In genomic region chr12:108728820-108729611, GRCh38 we compare ENCODE assay signal across 9 cellular contexts. TPM values are rescaled to one million over a fixed set of nuclear protein-coding genes. Genes with fewer than 3 reads are reported as not detected.
DNase-seq lines count a peak whose midpoint lies in the region; ATAC-seq, FAIRE-seq and TF ChIP-seq lines count a peak whose summit lies in the region.
"Had no signal": no experiment of that assay in that cellular context is flagged by ENCODE, and none has a peak within 500 bp of the region (broad histone marks: within the 10 kb centered on the region; RNA-seq: fewer than 3 reads in every experiment).

No MANE protein-coding gene starts in this region.

- H3K36me3 ChIP-seq in K562 (ENCODE audit: control insufficient read depth, insufficient read depth, low read length) = peaks cover 27% of the 10 kb centered on the region
- no peaks in the 10 kb centered on the region for H3K36me3 ChIP-seq in HepG2 (replicated peaks in 1 of 2; ENCODE audit: control insufficient read depth in 1 of 2, insufficient read depth in 2 of 2, low read length in 2 of 2)
- H3K36me3 ChIP-seq in transverse colon = no peaks in the 10 kb centered on the region
- no peaks in the 10 kb centered on the region for H3K36me3 ChIP-seq in CD8-positive, alpha-beta T cell (ENCODE audit: insufficient read depth, low read length)

- in situ Hi-C loops in K562 (cut with MboI) = no loop called here
- in situ Hi-C loops in HepG2 (cut with HindIII; ENCODE audit: extremely low pct_ligation_motif_present, low pct_unique_long_range_greater_than_20kb) = loop anchor here (5.0 kb wide), 1 partner anchor 62 kb away; no protein-coding TSS in a partner anchor
- in situ Hi-C loops in transverse colon (cut with MboI; ENCODE audit: low pct_ligation_motif_present in 1 of 4, low pct_unique_long_range_greater_than_20kb in 1 of 4, low sequenced_read_pairs in 3 of 4) = no loop called here

- no peak for TF ChIP-seq RAD21 in K562 (CRISPR knock-in tag; conservative IDR thresholded peaks at IDR 0.05 in 1 of 2, IDR thresholded peaks at IDR 0.05 in 1 of 2)
- TF ChIP-seq RAD21 in HepG2 (CRISPR knock-in tag; IDR thresholded peaks at IDR 0.05) = no peak

- H2AFZ ChIP-seq in K562 (ENCODE audit: low read depth, low read length) = no peak overlapping the region
- H2AFZ ChIP-seq in HepG2 (ENCODE audit: low read length) = no peak overlapping the region

- peaks cover 5% of the 10 kb centered on the region for H3K27me3 Mint-ChIP-seq in activated CD8-positive, alpha-beta memory T cell treated with anti-CD3 and anti-CD28 coated beads, Interleukin-2, amount 10 ng/mL, durations not matched to agents 7 days and 5 days
- H3K27me3 Mint-ChIP-seq in CD8-positive, alpha-beta T cell (ENCODE audit: low read depth) = no peaks in the 10 kb centered on the region

- no peaks in the 10 kb centered on the region for H3K9me3 ChIP-seq in K562 (replicated peaks; ENCODE audit: control insufficient read depth, insufficient read depth, low read depth, low read length)
- H3K9me3 ChIP-seq in HepG2 (ENCODE audit: low read length) = no peaks in the 10 kb centered on the region
- H3K9me3 ChIP-seq in transverse colon = no peaks in the 10 kb centered on the region
- H3K9me3 ChIP-seq in CD8-positive, alpha-beta T cell (ENCODE audit: low read length) = no peaks in the 10 kb centered on the region

- peaks cover 11% of the 10 kb centered on the region for H3K36me3 Mint-ChIP-seq in activated CD8-positive, alpha-beta memory T cell treated with anti-CD3 and anti-CD28 coated beads, Interleukin-2, amount 10 ng/mL, durations not matched to agents 7 days and 5 days
- H3K36me3 Mint-ChIP-seq in CD8-positive, alpha-beta T cell = no peaks in the 10 kb centered on the region

- intact Hi-C loops in K562 (cut with micrococcal nuclease) = loop anchor here (2.0 kb wide), 2 partner anchors 28 to 38 kb away; no protein-coding TSS in a partner anchor
- intact Hi-C loops in HepG2 (cut with micrococcal nuclease; ENCODE audit: unreplicated experiment) = no loop called here
- intact Hi-C loops in transverse colon (cut with DNase I; ENCODE audit: low total_unique reads) = loop anchor here (2.0 kb wide), 1 partner anchor 324 kb away; the partner anchor contains the start of gene USP30
- intact Hi-C loops in CD8-positive, alpha-beta T cell (cut with DNase I, micrococcal nuclease) = no loop called here

- WGBS in K562 (ENCODE audit: insufficient coverage, low coverage, missing lambda C conversion rate) = under 1% methylated on average over 9 of the region's 9 CpGs
- WGBS in HepG2 (ENCODE audit: low lambda C conversion rate) = 31% methylated on average over 9 of the region's 9 CpGs
- 52 to 55% methylated on average over 9 of the region's 9 CpGs for WGBS in transverse colon (ENCODE audit: low coverage in 1 of 2), 2 donors

- H3K4me1 ChIP-seq in K562 (replicated peaks in 1 of 2; ENCODE audit: control insufficient read depth in 2 of 2, insufficient read depth in 2 of 2, low read length in 2 of 2) (peaks cover 23 to 45% of the 10 kb centered on the region in 2 experiments), HepG2 (ENCODE audit: insufficient read depth, low read length) (peaks cover 67% of the 10 kb centered on the region), transverse colon (peaks cover 14 to 80% (median 51%) of the 10 kb centered on the region in 4 donors)
- peaks cover 7% of the 10 kb centered on the region for H3K4me1 ChIP-seq in CD8-positive, alpha-beta T cell (ENCODE audit: insufficient read depth, low read length)

- TF ChIP-seq CTCF in K562 (IDR thresholded peaks at IDR 0.05 in 2 of 3, conservative IDR thresholded peaks at IDR 0.05 in 1 of 3; ENCODE audit: insufficient read depth in 2 of 3, low read depth in 1 of 3, low read length in 3 of 3) = no peak
- TF ChIP-seq CTCF in HepG2 (CRISPR knock-in tag; IDR thresholded peaks at IDR 0.05) = no peak
- no peak for TF ChIP-seq CTCF in transverse colon (IDR thresholded peaks at IDR 0.05)
- TF ChIP-seq CTCF in CD8-positive, alpha-beta T cell (IDR thresholded peaks at IDR 0.05) = no peak

- H3K9me1 ChIP-seq in K562 (ENCODE audit: control insufficient read depth, insufficient read depth, low read length) = no peaks in the 10 kb centered on the region

- POLR2A ChIA-PET in K562 (lab: Yijun Ruan, JAX) (interaction anchor here (0.8 to 1.6 kb wide), 4 partner anchors 9 to 26 kb away, joined by 3 to 6 read pairs (median 4); no protein-coding TSS in a partner anchor), HepG2 (lab: Yijun Ruan, JAX) (no interaction called here)
- POLR2A ChIA-PET in CD8-positive, alpha-beta T cell (lab: Charles Lee) = no interaction called here

- ATAC-seq in activated CD8-positive, alpha-beta memory T cell treated with anti-CD3 and anti-CD28 coated beads, Interleukin-2, amount 10 ng/mL, durations not matched to agents 7 days and 5 days = no peak
- ATAC-seq in K562 = no peak
- no peak for ATAC-seq in HepG2
- no peak for ATAC-seq in CD8-positive, alpha-beta T cell

- TF ChIP-seq EP300 in K562 (IDR thresholded peaks at IDR 0.05; ENCODE audit: low read length) = no peak
- TF ChIP-seq EP300 in HepG2 (IDR thresholded peaks at IDR 0.05; ENCODE audit: low read depth in 2 of 2, low read length in 2 of 2) = no peak
- no peak for TF ChIP-seq EP300 in HepG2 (CRISPR knock-in tag; IDR thresholded peaks at IDR 0.05; ENCODE audit: borderline replicate concordance)
- no peak for TF ChIP-seq EP300 in transverse colon (IDR thresholded peaks at IDR 0.05; ENCODE audit: low read depth)

- TF ChIP-seq POLR2A in K562 (conservative IDR thresholded peaks at IDR 0.05) (no peak), HepG2 (IDR thresholded peaks at IDR 0.05; ENCODE audit: insufficient read depth in 1 of 2, low read depth in 2 of 2, low read length in 2 of 2) (0 out of 4 replicates have a peak, but pooled peaks of 1 of the 2 experiments have one; percentile 18), transverse colon (IDR thresholded peaks at IDR 0.05) (no peak)

- H3K4me2 ChIP-seq in K562 (ENCODE audit: insufficient read depth, low read length) (peak overlapping the region; percentile 93), HepG2 (ENCODE audit: low read depth, low read length) (peak overlapping the region; percentile 89)

- H4K20me1 ChIP-seq in K562 (replicated peaks; ENCODE audit: control insufficient read depth, insufficient read depth, low read length) = peaks cover 33% of the 10 kb centered on the region
- peaks cover 41% of the 10 kb centered on the region for H4K20me1 ChIP-seq in HepG2 (ENCODE audit: insufficient read depth, low read length)

- peak overlapping the region; percentile 81 for H3K4me3 Mint-ChIP-seq in activated CD8-positive, alpha-beta memory T cell treated with anti-CD3 and anti-CD28 coated beads, Interleukin-2, amount 10 ng/mL, durations not matched to agents 7 days and 5 days
- H3K4me3 Mint-ChIP-seq in CD8-positive, alpha-beta T cell = no peak overlapping the region

- DNase-seq in activated CD8-positive, alpha-beta memory T cell treated with anti-CD3 and anti-CD28 coated beads, Interleukin-2, amount 10 ng/mL, durations not matched to agents 7 days and 5 days = no peak
- no peak for DNase-seq in activated CD8-positive, alpha-beta memory T cell treated with anti-CD3 and anti-CD28 coated beads, Interleukin-2, amount 50 U/mL, for 48 hours
- DNase-seq in K562 (ENCODE audit: extremely low read depth in 1 of 4, low spot score in 3 of 4) (no peak), HepG2 (ENCODE audit: low spot score) (no peak), transverse colon (no peak), GM03348 (ENCODE audit: low spot score) (no peak)
- DNase-seq in activated CD8-positive, alpha-beta memory T cell treated with anti-CD3 and anti-CD28 coated beads, Interleukin-2, amount 50 U/mL, for 4 hours = no peak
- no peak for DNase-seq in CD8-positive, alpha-beta T cell

- H3K9ac ChIP-seq in K562 (ENCODE audit: insufficient read depth in 1 of 2, low read depth in 2 of 2, low read length in 2 of 2) (peak overlapping the region in 1 of 2 experiments; percentile 89; a peak in 3 of 4 replicates), HepG2 (ENCODE audit: insufficient read depth, low read depth, low read length) (peak overlapping the region; percentile 94)

- peaks cover 54% of the 10 kb centered on the region for H3K4me1 Mint-ChIP-seq in activated CD8-positive, alpha-beta memory T cell treated with anti-CD3 and anti-CD28 coated beads, Interleukin-2, amount 10 ng/mL, durations not matched to agents 7 days and 5 days
- H3K4me1 Mint-ChIP-seq in CD8-positive, alpha-beta T cell (ENCODE audit: low read depth) = peaks cover 31% of the 10 kb centered on the region

- no peaks in the 10 kb centered on the region for H3K9me3 Mint-ChIP-seq in activated CD8-positive, alpha-beta memory T cell treated with anti-CD3 and anti-CD28 coated beads, Interleukin-2, amount 10 ng/mL, durations not matched to agents 7 days and 5 days (ENCODE audit: low read depth)
- H3K9me3 Mint-ChIP-seq in CD8-positive, alpha-beta T cell = no peaks in the 10 kb centered on the region

- H3K4me3 ChIP-seq in K562 (peak overlapping the region; percentile 89), HepG2 (replicated peaks in 1 of 3; ENCODE audit: insufficient read depth in 1 of 3, low read depth in 2 of 3, low read length in 3 of 3) (peak overlapping the region; percentile 91 to 96 (median 95); a peak in 5 of 6 replicates), transverse colon (peak overlapping the region; percentile 1 to 87 (median 38))
- no peak overlapping the region for H3K4me3 ChIP-seq in CD8-positive, alpha-beta T cell (ENCODE audit: low read depth, low read length)

- H3K79me2 ChIP-seq in K562 (ENCODE audit: control insufficient read depth, insufficient read depth, low read length) = peaks cover 74% of the 10 kb centered on the region
- H3K79me2 ChIP-seq in HepG2 (ENCODE audit: insufficient read depth, low read length) = peaks cover 63% of the 10 kb centered on the region

- CTCF ChIA-PET in activated CD8-positive, alpha-beta memory T cell treated with anti-CD3 and anti-CD28 coated beads, Interleukin-2, amount 10 ng/mL, durations not matched to agents 7 days and 5 days (lab: Charles Lee) = no interaction called here
- CTCF ChIA-PET in K562 (lab: Yijun Ruan, JAX; ENCODE audit: low intra/inter-chr PET ratio) (no interaction called here), HepG2 (lab: Yijun Ruan, JAX; ENCODE audit: low intra/inter-chr PET ratio, low total read pairs) (no interaction called here)
- CTCF ChIA-PET in CD8-positive, alpha-beta T cell (lab: Charles Lee) = interaction anchor here (1.7 kb wide), 1 partner anchor 75 kb away, joined by 3 read pairs; no protein-coding TSS in a partner anchor

- H3K27ac Mint-ChIP-seq in activated CD8-positive, alpha-beta memory T cell treated with anti-CD3 and anti-CD28 coated beads, Interleukin-2, amount 10 ng/mL, durations not matched to agents 7 days and 5 days = no peak overlapping the region
- no peak overlapping the region for H3K27ac Mint-ChIP-seq in CD8-positive, alpha-beta T cell

- H3K27me3 ChIP-seq in K562 (ENCODE audit: control insufficient read depth in 2 of 2, insufficient read depth in 2 of 2, low read length in 2 of 2) = no peaks in the 10 kb centered on the region
- H3K27me3 ChIP-seq in HepG2 (ENCODE audit: control insufficient read depth in 1 of 2, insufficient read depth in 2 of 2, low read length in 2 of 2) = no peaks in the 10 kb centered on the region; a peak in 1 of 5 replicates
- H3K27me3 ChIP-seq in transverse colon = no peaks in the 10 kb centered on the region
- H3K27me3 ChIP-seq in CD8-positive, alpha-beta T cell (ENCODE audit: insufficient read depth, low read length) = no peaks in the 10 kb centered on the region

- FAIRE-seq in K562 (lab: Jason Lieb, UNC) = no peak
- no peak for FAIRE-seq in HepG2 (lab: Jason Lieb, UNC)

- no TSS peak for BruUV-seq in K562 (replicated peaks; lab: Mats Ljungman, UMichigan)
- BruUV-seq in HepG2 (replicated peaks; lab: Mats Ljungman, UMichigan) = no TSS peak

- peak overlapping the region; percentile 93 for H3K27ac ChIP-seq in K562 (ENCODE audit: extremely low read depth, low read depth, low read length)
- peak overlapping the region; percentile 95 for H3K27ac ChIP-seq in HepG2 (ENCODE audit: extremely low read length, insufficient read depth, low read length)
- peak overlapping the region; percentile 98 to 99 (median 98) for H3K27ac ChIP-seq in transverse colon
- H3K27ac ChIP-seq in CD8-positive, alpha-beta T cell (ENCODE audit: low read depth, low read length) = no peak overlapping the region
- H3K27ac ChIP-seq: C4-2B had no signal

RNA-seq across cellular contexts. Expression of gene CORO1C, which starts 2.3 kb away (rescaled TPM):
- 10 to 100 TPM; 54.3 to 63.0 TPM for total RNA-seq in activated CD8-positive, alpha-beta memory T cell treated with anti-CD3 and anti-CD28 coated beads, Interleukin-2, amount 10 ng/mL, durations not matched to agents 7 days and 5 days
- 275 and 365 TPM in 2 replicates for total RNA-seq in K562 (2011; cell fraction: chromatin; rRNA removed; ENCODE audit: low replicate concordance)
- 109 and 134 TPM in 2 replicates for total RNA-seq in K562 (2011; cell fraction: nucleolus; rRNA removed)
- total RNA-seq in K562 (2011; cell fraction: nucleoplasm; rRNA removed) = 215 and 268 TPM in 2 replicates
- total RNA-seq in K562 (2014; rRNA removed) (118 and 123 TPM in 2 replicates), K562 (2014; rRNA removed; fragmentation: Illumina TruSeq; extraction: Trizol) (154 and 166 TPM in 2 replicates), K562 (2015; rRNA removed; fragmentation: Illumina TruSeq; extraction: Trizol) (141 and 147 TPM in 2 replicates), K562 (2021) (206 TPM in 2 replicates), HepG2 (2016; rRNA removed; fragmentation: Illumina TruSeq; extraction: Trizol) (73.7 and 128 TPM in 2 replicates), transverse colon (100 to 1,000 TPM in 3 of 4 donors, 10 to 100 TPM in 1; 68.1 to 153 (median 128) TPM)
- polyA plus RNA-seq in K562 (2011; rRNA removed) (265 and 280 TPM in 2 replicates), K562 (2014; fragmentation: Illumina TruSeq; extraction: Trizol) (142 and 159 TPM in 2 replicates), K562 (2014; fragmentation: Nextera tagmentation; extraction: Ambion mirVana) (10 to 100 TPM; 55.2 to 68.6 TPM), K562 (2014; rRNA removed) (125 and 150 TPM in 2 replicates), HepG2 (2011; rRNA removed) (116 and 131 TPM in 2 replicates)
- polyA plus RNA-seq in K562 (2011; cell fraction: cytosol; rRNA removed) = 140 and 201 TPM in 2 replicates
- 132 and 151 TPM in 2 replicates for polyA plus RNA-seq in K562 (2011; cell fraction: nucleus; rRNA removed)
- 106 and 126 TPM in 2 replicates for polyA plus RNA-seq in K562 (2012)
- polyA minus RNA-seq in K562 (2011; rRNA and poly(A)+ RNA removed) = 667 and 775 TPM in 2 replicates
- polyA minus RNA-seq in K562 (2011; cell fraction: cytosol; rRNA and poly(A)+ RNA removed) = 210 and 245 TPM in 2 replicates
- polyA minus RNA-seq in K562 (2011; cell fraction: nucleus; rRNA and poly(A)+ RNA removed) = 85.0 and 160 TPM in 2 replicates
- total RNA-seq in HepG2 (2016; cell fraction: cytosol; rRNA removed; fragmentation: Illumina TruSeq; extraction: Trizol; ENCODE audit: low read depth) = 21.0 and 28.0 TPM in 2 replicates
- total RNA-seq in HepG2 (2016; cell fraction: insoluble cytoplasmic fraction; rRNA removed; fragmentation: Illumina TruSeq; extraction: Trizol) = 70.7 and 135 TPM in 2 replicates
- 29.9 and 30.4 TPM in 2 replicates for total RNA-seq in HepG2 (2016; cell fraction: membrane; rRNA removed; fragmentation: Illumina TruSeq; extraction: Trizol)
- 66.4 and 67.4 TPM in 2 replicates for total RNA-seq in HepG2 (2016; cell fraction: nucleus; rRNA removed; fragmentation: Illumina TruSeq; extraction: Trizol)
- 95.2 and 104 TPM in 2 replicates for polyA plus RNA-seq in HepG2 (2011; cell fraction: cytosol; rRNA removed)
- 66.8 and 86.4 TPM in 2 replicates for polyA plus RNA-seq in HepG2 (2011; cell fraction: nucleus; rRNA removed)
- 68.8 and 74.2 TPM in 2 replicates for polyA plus RNA-seq in HepG2 (2012)
- 5.3 and 6.6 TPM in 2 replicates for polyA plus RNA-seq in HepG2 (2016; cell fraction: cytosol; fragmentation: Illumina TruSeq; extraction: Trizol; ENCODE audit: low read depth)
- polyA plus RNA-seq in HepG2 (2016; cell fraction: insoluble cytoplasmic fraction; fragmentation: Illumina TruSeq; extraction: Trizol; ENCODE audit: low read depth) = 202 and 219 TPM in 2 replicates
- polyA plus RNA-seq in HepG2 (2016; cell fraction: membrane; fragmentation: Illumina TruSeq; extraction: Trizol; ENCODE audit: low read depth) = 17.3 and 18.7 TPM in 2 replicates
- polyA plus RNA-seq in HepG2 (2016; cell fraction: nucleus; fragmentation: Illumina TruSeq; extraction: Trizol; ENCODE audit: insufficient read depth, low read depth) = 93.1 and 94.0 TPM in 2 replicates
- polyA minus RNA-seq in HepG2 (2011; rRNA and poly(A)+ RNA removed; ENCODE audit: low replicate concordance) = 321 and 493 TPM in 2 replicates
- 108 and 148 TPM in 2 replicates for polyA minus RNA-seq in HepG2 (2011; cell fraction: cytosol; rRNA and poly(A)+ RNA removed)
- 132 and 144 TPM in 2 replicates for polyA minus RNA-seq in HepG2 (2011; cell fraction: nucleus; rRNA and poly(A)+ RNA removed)
- 10 to 100 TPM; 10.3 to 15.4 TPM for total RNA-seq in CD8-positive, alpha-beta T cell

Comparison
In these comparisons a context has a peak if more than half of its experiments do, and no peak if none do; other contexts are left out.
1. intact Hi-C loops: an anchor here in K562 (2.0 kb wide) and transverse colon (2.0 kb wide); none called in HepG2 and CD8-positive, alpha-beta T cell.